8 cellular contexts compared by ENCODE assay signal in the genomic region with DNA sequence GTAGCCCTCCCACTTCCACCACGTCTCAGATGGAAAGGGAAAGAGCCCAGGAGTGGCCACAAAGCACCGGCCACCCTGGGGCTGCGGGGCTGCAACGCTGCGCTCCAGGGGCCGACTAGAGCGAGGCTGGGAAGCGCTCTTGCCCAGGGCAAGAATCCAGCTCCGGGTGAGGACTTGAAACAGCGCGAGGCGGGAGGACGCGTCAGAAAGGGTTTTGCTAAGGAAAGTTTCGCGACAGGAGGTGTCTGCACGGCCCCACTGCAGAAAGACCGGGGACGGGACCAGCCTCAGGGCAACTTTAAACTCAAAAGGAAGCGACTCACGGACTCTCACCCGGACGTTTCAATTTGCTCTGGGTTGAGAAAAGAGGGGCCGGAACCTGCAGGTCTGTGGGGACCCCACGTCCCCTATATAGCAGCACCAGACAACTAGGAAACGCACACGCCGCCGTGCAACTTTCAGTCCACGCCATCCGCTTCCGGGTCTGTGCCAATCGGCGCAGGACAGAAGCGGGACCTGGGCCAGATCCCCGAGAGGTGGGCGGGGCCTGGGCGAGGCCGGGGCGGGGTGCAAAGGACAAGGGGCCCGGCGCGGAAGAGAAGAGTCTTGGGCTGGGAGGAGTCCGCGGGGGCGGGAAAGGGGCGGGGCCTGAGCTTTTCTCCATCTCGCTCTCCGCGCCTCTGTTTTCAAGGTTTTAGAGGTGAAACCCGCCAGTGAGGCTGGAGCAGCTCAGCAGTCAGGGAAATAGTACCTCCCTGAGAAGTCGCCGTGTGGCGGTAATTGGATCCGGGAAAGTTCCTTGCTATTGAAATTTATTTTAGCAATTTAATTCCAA. TPM values are rescaled to one million over a fixed set of nuclear protein-coding genes. Genes with fewer than 3 reads are reported as not detected.
DNase-seq lines count a peak whose midpoint lies in the region; ATAC-seq and TF ChIP-seq lines count a peak whose summit lies in the region.

ZNF816 (minus strand) TSS at position 488 of the 835 bp plus-strand sequence. CDS start 6,792 bp downstream, outside the sequence.

- H3K27ac Mint-ChIP-seq in immature natural killer cell, result peak within 1 kb of the TSS; percentile 88 to 94 (median 92)

- no peaks in the 10 kb centered on the region for H3K27me3 ChIP-seq in smooth muscle cell (ENCODE audit: low read depth)

- peaks cover 5% of the 10 kb centered on the region for H3K36me3 ChIP-seq in smooth muscle cell (ENCODE audit: low read depth)

- DNase-seq in A172 (ENCODE audit: low spot score) (peak; percentile 89), NCI-H2171 (lab: John Stamatoyannopoulos, UW) (peak; percentile 74), cardiac fibroblast (ENCODE audit: low read depth in 2 of 2) (peak; percentile 95 to 96), immature natural killer cell (peak; percentile 97 to 98 (median 98)), smooth muscle cell (lab: John Stamatoyannopoulos, UW; ENCODE audit: unreplicated experiment) (peak; percentile 93)

- H3K4me2 ChIP-seq in smooth muscle cell, result peak within 1 kb of the TSS; percentile 96

- no peak for TF ChIP-seq CTCF in WI38 (IDR thresholded peaks at IDR 0.05; ENCODE audit: low read depth, low read length)
- TF ChIP-seq CTCF in cardiac fibroblast (IDR thresholded peaks at IDR 0.05; ENCODE audit: low read depth, low read length), result no peak
- no peak for TF ChIP-seq CTCF in smooth muscle cell (IDR thresholded peaks at IDR 0.05; ENCODE audit: borderline replicate concordance, insufficient read depth, poor library complexity, severe bottlenecking)

- ATAC-seq in GM18858 (IDR thresholded peaks at IDR 0.05; ENCODE audit: unreplicated experiment) (peak; percentile 67), HG03064 (IDR thresholded peaks at IDR 0.05; ENCODE audit: low read depth, unreplicated experiment) (peak; percentile 89)

- no peaks in the 10 kb centered on the region for H3K9me3 ChIP-seq in smooth muscle cell (replicated peaks; ENCODE audit: low read depth)

- H3K27me3 Mint-ChIP-seq in immature natural killer cell (ENCODE audit: low read depth in 3 of 3), result peaks cover 8 to 14% (median 11%) of the 10 kb centered on the region in 3 donors

- H3K9ac ChIP-seq in smooth muscle cell (ENCODE audit: low read depth), result peak within 1 kb of the TSS; percentile 78

- no peaks in the 10 kb centered on the region for H4K20me1 ChIP-seq in smooth muscle cell (ENCODE audit: low read depth)

- H3F3A ChIP-seq in smooth muscle cell (ENCODE audit: low read depth), result no peaks in the 10 kb centered on the region

- peaks cover 6 to 36% (median 29%) of the 10 kb centered on the region in 6 donors for H3K9me3 Mint-ChIP-seq in immature natural killer cell

- peaks cover 41% of the 10 kb centered on the region for H3K79me2 ChIP-seq in smooth muscle cell (ENCODE audit: low read depth)

- H3K36me3 Mint-ChIP-seq in immature natural killer cell, result peaks cover 22 to 35% (median 29%) of the 10 kb centered on the region in 3 donors

- H3K27ac ChIP-seq in smooth muscle cell (ENCODE audit: low read depth), result peak within 1 kb of the TSS; percentile 77

- H3K4me1 ChIP-seq in smooth muscle cell (ENCODE audit: low read depth), result peaks cover 7% of the 10 kb centered on the region

- H2AFZ ChIP-seq in smooth muscle cell (ENCODE audit: low read depth), result peak within 1 kb of the TSS; percentile 79

- peak within 1 kb of the TSS; percentile 93 to 97 (median 95) for H3K4me3 Mint-ChIP-seq in immature natural killer cell

- H3K4me3 ChIP-seq in WI38 (ENCODE audit: low read depth, low read length) (peak within 1 kb of the TSS; percentile 84), cardiac fibroblast (replicated peaks in 1 of 2; ENCODE audit: low read depth in 2 of 2, low read length in 2 of 2) (peak within 1 kb of the TSS; percentile 74 to 78), smooth muscle cell (peak within 1 kb of the TSS; percentile 85)

- under 1% methylated on average over 51 of the region's 55 CpGs for WGBS in smooth muscle cell (ENCODE audit: low lambda C conversion rate)

- H3K4me1 Mint-ChIP-seq in immature natural killer cell, result peaks cover 32 to 50% of the 10 kb centered on the region in 2 donors

RNA-seq across cellular contexts. Expression of gene ZNF816, which starts in this region (rescaled TPM):
- 10.7 and 12.0 TPM in 2 replicates for total RNA-seq in A172 (2014; rRNA removed; shearing (Covaris generic))
- polyA plus RNA-seq in immature natural killer cell, result 10 to 100 TPM in 1 of 3 donors, 1 to 10 TPM in 2; 9.8 to 21.0 (median 10.0) TPM
- total RNA-seq in smooth muscle cell, result 9.2 and 17.9 TPM in 2 replicates
- 5.6 and 9.1 TPM in 2 replicates for polyA plus RNA-seq in smooth muscle cell

Comparison
In these comparisons a context has a peak if more than half of its experiments do, and no peak if none do; other contexts are left out.
1. Peak in every context shown above with its lines: DNase-seq, ATAC-seq, H3K4me3 ChIP-seq and H3K27ac ChIP-seq.